Comparison of ENCODE assay signal across 30 cellular contexts in the genomic region with DNA sequence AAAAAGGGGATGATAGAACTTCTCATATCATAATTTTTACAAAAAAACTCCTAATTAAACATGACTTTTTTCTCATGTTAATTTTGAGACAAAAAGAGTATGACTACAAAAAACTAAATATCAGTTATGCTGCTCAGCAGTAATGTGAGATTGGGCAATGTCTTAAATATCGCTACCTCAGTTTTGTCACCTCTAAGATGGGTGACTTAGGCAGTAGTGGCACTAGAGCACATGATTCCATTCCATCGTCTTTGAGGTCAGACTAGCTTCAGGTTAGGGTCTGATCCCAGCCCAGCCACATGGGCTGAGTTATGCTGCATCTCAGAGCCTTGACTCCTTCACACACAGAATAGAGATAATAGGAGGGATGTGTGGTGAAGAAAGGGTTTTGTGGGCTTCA. TPM values are rescaled to one million over a fixed set of nuclear protein-coding genes. Genes with fewer than 3 reads are reported as not detected.
DNase-seq lines count a peak whose midpoint lies in the region; ATAC-seq, FAIRE-seq and TF ChIP-seq lines count a peak whose summit lies in the region.
"Had no signal": no experiment of that assay in that cellular context is flagged by ENCODE, and none has a peak within 500 bp of the region (broad histone marks: within the 10 kb centered on the region; RNA-seq: fewer than 3 reads in every experiment).

No MANE protein-coding gene starts in this region.

- no TSS peak for BruUV-seq in K562 (replicated peaks; lab: Mats Ljungman, UMichigan)

- TF ChIP-seq CTCF in A549 (IDR thresholded peaks at IDR 0.05) = no peak
- TF ChIP-seq CTCF in K562 (IDR thresholded peaks at IDR 0.05 in 2 of 3, conservative IDR thresholded peaks at IDR 0.05 in 1 of 3; ENCODE audit: insufficient read depth in 2 of 3, low read depth in 1 of 3, low read length in 3 of 3) = no peak
- TF ChIP-seq CTCF in foreskin keratinocyte (conservative IDR thresholded peaks at IDR 0.05) = no peak
- TF ChIP-seq CTCF in kidney (IDR thresholded peaks at IDR 0.05; ENCODE audit: borderline replicate concordance, extremely low read depth, insufficient read depth) = no peak

- TF ChIP-seq POLR2A in A549 (IDR thresholded peaks at IDR 0.05; ENCODE audit: low read length) = no peak
- TF ChIP-seq POLR2A in K562 (conservative IDR thresholded peaks at IDR 0.05) = no peak

- H3K27ac ChIP-seq in A549 (peak overlapping the region; percentile 87 to 91), K562 (ENCODE audit: extremely low read depth, low read depth, low read length) (no peak overlapping the region), foreskin keratinocyte (peak overlapping the region; percentile 95), kidney (ENCODE audit: low read depth in 2 of 2, low read length in 2 of 2) (no peak overlapping the region)
- H3K27ac ChIP-seq: C4-2B, colonic mucosa, psoas muscle, suprapubic skin, WERI-Rb-1 had no signal

- H3K4me1 ChIP-seq in A549 (peaks cover 92% of the 10 kb centered on the region), K562 (replicated peaks in 1 of 2; ENCODE audit: control insufficient read depth in 2 of 2, insufficient read depth in 2 of 2, low read length in 2 of 2) (peaks cover 0 to 5% of the 10 kb centered on the region in 2 experiments; a peak in 2 of 5 replicates), foreskin keratinocyte (peaks cover 44% of the 10 kb centered on the region), kidney (ENCODE audit: control insufficient read depth in 1 of 2, insufficient read depth in 1 of 2, low read depth in 1 of 2, low read length in 2 of 2) (peaks cover 3 to 10% of the 10 kb centered on the region in 2 donors)

- CTCF ChIA-PET in A549 (lab: Yijun Ruan, JAX) = interaction anchor here (1.1 kb wide), 1 partner anchor 62 kb away, joined by 3 read pairs; no protein-coding TSS in a partner anchor
- CTCF ChIA-PET in K562 (lab: Yijun Ruan, JAX; ENCODE audit: low intra/inter-chr PET ratio) = no interaction called here

- no peak overlapping the region for H3K9ac ChIP-seq in K562 (ENCODE audit: insufficient read depth in 1 of 2, low read depth in 2 of 2, low read length in 2 of 2)
- no peak overlapping the region for H3K9ac ChIP-seq in kidney (ENCODE audit: low read length in 2 of 2)

- H3K4me2 ChIP-seq in A549 (peak overlapping the region; percentile 79), K562 (ENCODE audit: insufficient read depth, low read length) (no peak overlapping the region)

- ATAC-seq in A549 = peak in 1 of 2 experiments; percentile 6; a peak in 1 of 6 replicates
- ATAC-seq in K562 = peak; percentile 53; the same call in 2 of the 3 replicates
- ATAC-seq in foreskin keratinocyte = no peak
- no peak for ATAC-seq in HG03097 (IDR thresholded peaks at IDR 0.05; ENCODE audit: low FRiP score, unreplicated experiment)
- ATAC-seq: activated naive CD4-positive, alpha-beta T cell treated with anti-CD3 and anti-CD28 coated beads, Interleukin-2, amount 50 U/mL, for 72 hours; effector memory CD8-positive, alpha-beta T cell; psoas muscle had no signal

- H3K79me2 ChIP-seq in K562 (ENCODE audit: control insufficient read depth, insufficient read depth, low read length) = no peaks in the 10 kb centered on the region

- intact Hi-C loops in K562 (cut with micrococcal nuclease) = no loop called here
- intact Hi-C loops in kidney (cut with DNase I) = no loop called here

- H3K4me3 ChIP-seq in A549 = no peak overlapping the region; the same call in 2 of the 3 replicates
- no peak overlapping the region for H3K4me3 ChIP-seq in K562
- H3K4me3 ChIP-seq in kidney (ENCODE audit: low read length in 2 of 2) = no peak overlapping the region
- H3K4me3 ChIP-seq: colonic mucosa, Peyer's patch, psoas muscle, suprapubic skin, upper lobe of left lung had no signal

- H3K36me3 ChIP-seq in K562 (ENCODE audit: control insufficient read depth, insufficient read depth, low read length) (no peaks in the 10 kb centered on the region), kidney (ENCODE audit: control insufficient read depth in 1 of 2, insufficient read depth in 2 of 2, low read length in 2 of 2) (no peaks in the 10 kb centered on the region)
- H3K36me3 ChIP-seq: colonic mucosa, Peyer's patch, suprapubic skin, upper lobe of left lung, WERI-Rb-1 had no signal

- DNase-seq in A549 (ENCODE audit: low read depth in 1 of 2, low spot score in 1 of 2) (no peak), ELR (ENCODE audit: low read depth) (peak; percentile 21), K562 (ENCODE audit: extremely low read depth in 1 of 4, low spot score in 3 of 4) (no peak), foreskin keratinocyte (no peak), kidney (no peak), SW 1271 (lab: John Stamatoyannopoulos, UW) (no peak), NOMO-1 treated with DMSO at 0.1 percent for 48 hours (lab: John Stamatoyannopoulos, UW; ENCODE audit: unreplicated experiment) (no peak)
- DNase-seq: activated CD4-positive, alpha-beta T cell treated with anti-CD3 and anti-CD28 coated beads for 4 hours; amygdala; Caco-2; colonic mucosa; DMS53; effector memory CD8-positive, alpha-beta T cell; hypothalamus; NCI-H1092; NCI-H1694; NCI-H446; NCI-H748 treated with DMSO at 0.1 percent for 48 hours; Peyer's patch; psoas muscle; SHP77 treated with DMSO at 0.1 percent for 48 hours; stimulated activated naive CD4-positive, alpha-beta T cell; T1000; upper lobe of left lung; WERI-Rb-1 had no signal

- H3K9me3 ChIP-seq in A549 = no peaks in the 10 kb centered on the region
- H3K9me3 ChIP-seq in K562 (replicated peaks; ENCODE audit: control insufficient read depth, insufficient read depth, low read depth, low read length) = no peaks in the 10 kb centered on the region
- H3K9me3 ChIP-seq in kidney (ENCODE audit: control insufficient read depth in 1 of 2, low read length in 2 of 2) = no peaks in the 10 kb centered on the region
- H3K9me3 ChIP-seq: Caco-2, colonic mucosa, Peyer's patch, psoas muscle, suprapubic skin, upper lobe of left lung had no signal

- FAIRE-seq in A549 (lab: Jason Lieb, UNC) (no peak), K562 (lab: Jason Lieb, UNC) (no peak), kidney (lab: Jason Lieb, UNC) (no peak)
- FAIRE-seq: G401.6 had no signal

- TF ChIP-seq RAD21 in A549 (conservative IDR thresholded peaks at IDR 0.05 in 1 of 2, IDR thresholded peaks at IDR 0.05 in 1 of 2) (no peak), K562 (CRISPR knock-in tag; conservative IDR thresholded peaks at IDR 0.05 in 1 of 2, IDR thresholded peaks at IDR 0.05 in 1 of 2) (no peak)

- 70% methylated on average over 2 of the region's 2 CpGs for WGBS in A549 (ENCODE audit: missing lambda C conversion rate)
- WGBS in K562 (ENCODE audit: insufficient coverage, low coverage, missing lambda C conversion rate) = 56% methylated on average over 2 of the region's 2 CpGs

- POLR2A ChIA-PET in A549 (lab: Yijun Ruan, JAX) (interaction anchor here (2.5 kb wide), 1 partner anchor 10 kb away, joined by 10 read pairs; the partner anchor contains the start of gene DCBLD1), K562 (lab: Yijun Ruan, JAX) (interaction anchor here (0.5 to 1.1 kb wide), 2 partner anchors 9 to 17 kb away, joined by 3 read pairs; no protein-coding TSS in a partner anchor)

- H2AFZ ChIP-seq in K562 (ENCODE audit: low read depth, low read length) = no peak overlapping the region

- no peaks in the 10 kb centered on the region for H4K20me1 ChIP-seq in K562 (replicated peaks; ENCODE audit: control insufficient read depth, insufficient read depth, low read length)

- H3K27me3 ChIP-seq in K562 (ENCODE audit: control insufficient read depth in 2 of 2, insufficient read depth in 2 of 2, low read length in 2 of 2) = no peaks in the 10 kb centered on the region
- no peaks in the 10 kb centered on the region for H3K27me3 ChIP-seq in foreskin keratinocyte
- H3K27me3 ChIP-seq: colonic mucosa, Peyer's patch, suprapubic skin, upper lobe of left lung had no signal

- in situ Hi-C loops in K562 (cut with MboI) = no loop called here

- TF ChIP-seq EP300 in A549 (IDR thresholded peaks at IDR 0.05) (no peak), K562 (IDR thresholded peaks at IDR 0.05; ENCODE audit: low read length) (no peak)

- H3K9me1 ChIP-seq in K562 (ENCODE audit: control insufficient read depth, insufficient read depth, low read length) = no peaks in the 10 kb centered on the region

TF ChIP-seq in K562, 482 proteins besides CTCF, POLR2A, EP300 and RAD21 (continues in another document):
- TF ChIP-seq ARNT (IDR thresholded peaks at IDR 0.05) = no peak
- no peak for TF ChIP-seq TCF7L2 (IDR thresholded peaks at IDR 0.05; ENCODE audit: low read depth, low read length)

RNA-seq across cellular contexts. Expression of gene DCBLD1, which starts 11.0 kb away (rescaled TPM):
- polyA plus RNA-seq in A549 (2011; rRNA removed) = 39.3 and 49.1 TPM in 2 replicates
- polyA plus RNA-seq in A549 (2012; cell fraction: cytosol; rRNA removed) = 14.1 and 18.1 TPM in 2 replicates
- polyA plus RNA-seq in A549 (2012; cell fraction: nucleus; rRNA removed) = 37.0 and 37.9 TPM in 2 replicates
- 48.0 to 60.4 TPM (median 58.4 TPM) in 3 replicates for polyA plus RNA-seq in A549 (2017; fragmentation: RNase III; extraction: RNeasy Plus Mini Kit Qiagen cat#74134 plus additional on column Dnase treatment)
- 31.1 and 35.7 TPM in 2 replicates for polyA minus RNA-seq in A549 (2011; rRNA and poly(A)+ RNA removed)
- total RNA-seq in K562 (2011; cell fraction: chromatin; rRNA removed; ENCODE audit: low replicate concordance) = 8.3 and 15.3 TPM in 2 replicates
- total RNA-seq in K562 (2011; cell fraction: nucleolus; rRNA removed) = 8.5 and 12.8 TPM in 2 replicates
- total RNA-seq in K562 (2011; cell fraction: nucleoplasm; rRNA removed) = 10.8 and 17.3 TPM in 2 replicates
- 6.9 and 9.8 TPM in 2 replicates for total RNA-seq in K562 (2014; rRNA removed)
- 6.8 and 7.3 TPM in 2 replicates for total RNA-seq in K562 (2014; rRNA removed; fragmentation: Illumina TruSeq; extraction: Trizol)
- 6.4 and 7.4 TPM in 2 replicates for total RNA-seq in K562 (2015; rRNA removed; fragmentation: Illumina TruSeq; extraction: Trizol)
- total RNA-seq in K562 (2021) = 6.1 and 6.7 TPM in 2 replicates
- polyA plus RNA-seq in K562 (2011; rRNA removed) = 7.2 and 7.6 TPM in 2 replicates
- 4.2 and 4.4 TPM in 2 replicates for polyA plus RNA-seq in K562 (2011; cell fraction: cytosol; rRNA removed)
- polyA plus RNA-seq in K562 (2011; cell fraction: nucleus; rRNA removed) = 8.4 and 11.4 TPM in 2 replicates
- 4.4 and 5.2 TPM in 2 replicates for polyA plus RNA-seq in K562 (2012)
- 5.5 and 6.0 TPM in 2 replicates for polyA plus RNA-seq in K562 (2014; fragmentation: Illumina TruSeq; extraction: Trizol)
- polyA plus RNA-seq in K562 (2014; fragmentation: Nextera tagmentation; extraction: Ambion mirVana) = under 1 TPM; 0.80 to 0.87 TPM
- polyA plus RNA-seq in K562 (2014; rRNA removed) = 8.5 and 10.1 TPM in 2 replicates
- polyA minus RNA-seq in K562 (2011; rRNA and poly(A)+ RNA removed) = 13.0 and 13.2 TPM in 2 replicates
- 5.1 and 5.2 TPM in 2 replicates for polyA minus RNA-seq in K562 (2011; cell fraction: cytosol; rRNA and poly(A)+ RNA removed)
- polyA minus RNA-seq in K562 (2011; cell fraction: nucleus; rRNA and poly(A)+ RNA removed) = 7.8 and 12.2 TPM in 2 replicates
- total RNA-seq in foreskin keratinocyte = 25.9 and 26.5 TPM in 2 replicates
- 10.1 and 12.0 TPM in 2 replicates for polyA plus RNA-seq in foreskin keratinocyte
- total RNA-seq in kidney = 9.6 TPM
- 4.1 TPM for polyA plus RNA-seq in kidney (ENCODE audit: insufficient read depth, low read depth, low replicate concordance)

Comparison
In these comparisons a context has a peak if more than half of its experiments do, and no peak if none do; other contexts are left out.
1. H3K27ac ChIP-seq: peak in A549 (2 of 2) and foreskin keratinocyte (single experiment); none in K562 (single experiment) and kidney (0 of 2).
2. Of the 35 proteins assayed by ChIP-seq in both K562 and A549: peak only in K562: none; only in A549: KDM1A; in both: none; in neither: 33; mixed calls (peak in some experiments, not most) for 1.